Comparison of ENCODE assay signal across 9 cellular contexts in genomic region chr16:70427786-70428177, GRCh38. TPM values are rescaled to one million over a fixed set of nuclear protein-coding genes. Genes with fewer than 3 reads are reported as not detected.
DNase-seq lines count a peak whose midpoint lies in the region; ATAC-seq, FAIRE-seq and TF ChIP-seq lines count a peak whose summit lies in the region.
"Had no signal": no experiment of that assay in that cellular context is flagged by ENCODE, and none has a peak within 500 bp of the region (broad histone marks: within the 10 kb centered on the region; RNA-seq: fewer than 3 reads in every experiment).

No MANE protein-coding gene starts in this region.

- H3K36me3 ChIP-seq in HUES64 (ENCODE audit: insufficient read depth, low read length) (peaks cover 5% of the 10 kb centered on the region; the same call in 1 of the 2 replicates), kidney (ENCODE audit: control insufficient read depth in 1 of 2, insufficient read depth in 2 of 2, low read length in 2 of 2) (no peaks in the 10 kb centered on the region), stomach (peaks cover 0 to 4% (median 0%) of the 10 kb centered on the region in 4 donors)

- no peaks in the 10 kb centered on the region for H3K9me3 ChIP-seq in HUES64 (ENCODE audit: insufficient read depth, low read depth, low read length)
- no peaks in the 10 kb centered on the region for H3K9me3 ChIP-seq in kidney (ENCODE audit: control insufficient read depth in 1 of 2, low read length in 2 of 2)
- no peaks in the 10 kb centered on the region for H3K9me3 ChIP-seq in stomach

- peak overlapping the region; percentile 96 for H3K27ac ChIP-seq in HUES64 (ENCODE audit: low read depth, low read length)
- H3K27ac ChIP-seq in kidney (ENCODE audit: low read depth in 2 of 2, low read length in 2 of 2): peak overlapping the region; percentile 93 to 97
- H3K27ac ChIP-seq in stomach: peak overlapping the region; percentile 57 to 91 (median 80)
- H3K27ac ChIP-seq: SK-N-MC had no signal

- H3K27me3 ChIP-seq in HUES64 (ENCODE audit: insufficient read depth, low read length) (no peaks in the 10 kb centered on the region), stomach (no peaks in the 10 kb centered on the region)

- WGBS in HUES64: 58% methylated on average over 4 of the region's 4 CpGs
- WGBS in stomach, 5 donors: 39 to 46% (median 40%) methylated on average over 4 of the region's 4 CpGs

- POLR2A ChIA-PET in activated CD8-positive, alpha-beta T cell treated with anti-CD3 and anti-CD28 coated beads for 36 hours (lab: Charles Lee): interaction anchor here (0.5 to 0.6 kb wide), 2 partner anchors 19 to 73 kb away, joined by 4 to 7 read pairs; no protein-coding TSS in a partner anchor

- H3K4me1 ChIP-seq in HUES64 (ENCODE audit: insufficient read depth, low read length): peaks cover 38% of the 10 kb centered on the region
- H3K4me1 ChIP-seq in kidney (ENCODE audit: control insufficient read depth in 1 of 2, insufficient read depth in 1 of 2, low read depth in 1 of 2, low read length in 2 of 2): peaks cover 37 to 41% of the 10 kb centered on the region in 2 donors
- H3K4me1 ChIP-seq in stomach: peaks cover 45 to 89% (median 62%) of the 10 kb centered on the region in 4 donors

- no peak for TF ChIP-seq POLR2A in stomach (IDR thresholded peaks at IDR 0.05)

- TF ChIP-seq CTCF in activated CD8-positive, alpha-beta T cell treated with anti-CD3 and anti-CD28 coated beads for 36 hours (IDR thresholded peaks at IDR 0.05): no peak
- TF ChIP-seq CTCF in kidney (IDR thresholded peaks at IDR 0.05; ENCODE audit: borderline replicate concordance, extremely low read depth, insufficient read depth) (no peak), stomach (IDR thresholded peaks at IDR 0.05) (no peak), GM20000 (IDR thresholded peaks at IDR 0.05; ENCODE audit: extremely low read depth, missing control alignments) (no peak)

- peak overlapping the region; percentile 14; the same call in 1 of the 2 replicates for H3K4me3 ChIP-seq in HUES64 (ENCODE audit: low read length)
- H3K4me3 ChIP-seq in kidney (ENCODE audit: low read length in 2 of 2): peak overlapping the region; percentile 4 to 33
- no peak overlapping the region for H3K4me3 ChIP-seq in stomach
- H3K4me3 ChIP-seq: SK-N-MC had no signal

- H3K9ac ChIP-seq in HUES64 (ENCODE audit: low read depth, low read length): peak overlapping the region; percentile 72
- H3K9ac ChIP-seq in kidney (ENCODE audit: low read length in 2 of 2): peak overlapping the region; percentile 1 to 80

- peak overlapping the region; percentile 91 for H3K27ac Mint-ChIP-seq in activated CD8-positive, alpha-beta T cell treated with anti-CD3 and anti-CD28 coated beads for 36 hours

- no peaks in the 10 kb centered on the region for H3K27me3 Mint-ChIP-seq in activated CD8-positive, alpha-beta T cell treated with anti-CD3 and anti-CD28 coated beads for 36 hours

- no peak overlapping the region for H3K4me3 Mint-ChIP-seq in activated CD8-positive, alpha-beta T cell treated with anti-CD3 and anti-CD28 coated beads for 36 hours

- peaks cover 55% of the 10 kb centered on the region for H3K4me1 Mint-ChIP-seq in activated CD8-positive, alpha-beta T cell treated with anti-CD3 and anti-CD28 coated beads for 36 hours (ENCODE audit: low read depth)

- CTCF ChIA-PET in activated CD8-positive, alpha-beta T cell treated with anti-CD3 and anti-CD28 coated beads for 36 hours (lab: Charles Lee): no interaction called here

- peaks cover 8% of the 10 kb centered on the region for H3K36me3 Mint-ChIP-seq in activated CD8-positive, alpha-beta T cell treated with anti-CD3 and anti-CD28 coated beads for 36 hours (ENCODE audit: low read depth)

- H3K9me3 Mint-ChIP-seq in activated CD8-positive, alpha-beta T cell treated with anti-CD3 and anti-CD28 coated beads for 36 hours: no peaks in the 10 kb centered on the region

- no peak for ATAC-seq in activated CD8-positive, alpha-beta T cell treated with anti-CD3 and anti-CD28 coated beads for 36 hours

- intact Hi-C loops in activated CD8-positive, alpha-beta T cell treated with anti-CD3 and anti-CD28 coated beads for 36 hours (cut with micrococcal nuclease): no loop called here
- intact Hi-C loops in kidney (cut with DNase I) (no loop called here), stomach (cut with DNase I; ENCODE audit: low total_unique reads) (no loop called here)

- TF ChIP-seq EP300 in stomach (IDR thresholded peaks at IDR 0.05): no peak

- DNase-seq in activated CD8-positive, alpha-beta T cell treated with anti-CD3 and anti-CD28 coated beads for 36 hours: no peak
- DNase-seq in kidney (no peak), stomach (no peak), GM20000 (ENCODE audit: low spot score) (no peak), NCI-H1417 (lab: John Stamatoyannopoulos, UW) (no peak), NCI-H226 (no peak)

- FAIRE-seq in kidney (lab: Jason Lieb, UNC): no peak
- FAIRE-seq: colon had no signal

RNA-seq across cellular contexts. Expression of gene ST3GAL2, which starts 11.1 kb away (rescaled TPM):
- 22.3 TPM for polyA plus RNA-seq in HUES64 (2013, experiment 1 of 2)
- polyA plus RNA-seq in HUES64 (2013, experiment 2 of 2): 24.3 TPM
- 10 to 100 TPM; 13.2 to 19.0 TPM for total RNA-seq in activated CD8-positive, alpha-beta T cell treated with anti-CD3 and anti-CD28 coated beads for 36 hours
- total RNA-seq in kidney (28.6 TPM), stomach (10 to 100 TPM in 4 of 5 donors, 1 to 10 TPM in 1; 7.7 to 51.3 (median 17.4) TPM)
- polyA plus RNA-seq in kidney (ENCODE audit: insufficient read depth, low read depth, low replicate concordance) (10.6 TPM), stomach (1 to 10 TPM; 2.6 to 5.9 (median 3.2) TPM)

RNA-seq across cellular contexts. Expression of gene FCSK, which starts 26.6 kb away (rescaled TPM):
- 3.0 TPM for polyA plus RNA-seq in HUES64 (2013, experiment 1 of 2)
- 3.0 TPM for polyA plus RNA-seq in HUES64 (2013, experiment 2 of 2)
- 10 to 100 TPM; 11.0 to 11.1 TPM for total RNA-seq in activated CD8-positive, alpha-beta T cell treated with anti-CD3 and anti-CD28 coated beads for 36 hours
- 32.5 TPM for total RNA-seq in kidney
- 18.7 TPM for polyA plus RNA-seq in kidney (ENCODE audit: insufficient read depth, low read depth, low replicate concordance)
- total RNA-seq in stomach: 10 to 100 TPM in 4 of 5 donors, 1 to 10 TPM in 1; 5.8 to 92.7 (median 43.3) TPM
- polyA plus RNA-seq in stomach: 10 to 100 TPM in 1 of 3 donors, 1 to 10 TPM in 2; 7.7 to 11.8 (median 9.8) TPM

Comparison
In these comparisons a context has a peak if more than half of its experiments do, and no peak if none do; other contexts are left out.
1. H3K4me3 ChIP-seq: peak in HUES64 (single experiment) and kidney (2 of 2); none in stomach (0 of 4).
2. Peak in every context shown above with its lines, with median percentiles within 50 percentile points of each other: H3K27ac ChIP-seq.